ENCODE assay signal across 2 cellular contexts in the genomic region with DNA sequence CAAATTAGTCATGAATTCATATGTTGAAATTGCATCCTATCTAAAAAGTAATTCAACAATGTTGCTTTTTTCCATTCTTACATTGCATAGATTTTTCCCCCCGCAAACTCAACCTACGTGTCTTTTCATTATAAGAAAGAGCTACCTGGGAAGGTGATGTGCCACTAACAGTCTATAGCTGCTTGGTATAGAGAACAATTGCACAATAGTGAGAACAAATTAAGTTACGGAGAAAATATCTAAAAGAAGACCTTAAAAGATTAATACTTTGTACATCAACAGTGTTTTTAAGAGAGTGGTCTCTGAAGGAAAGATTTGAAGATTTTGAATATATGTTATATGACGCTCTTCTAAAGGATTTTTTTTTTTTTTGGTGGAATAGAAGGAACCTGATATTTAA.
TF ChIP-seq lines count a peak whose summit lies in the region.

No MANE protein-coding gene starts in this region.

TF ChIP-seq in HepG2, 621 proteins besides CTCF, POLR2A, EP300 and RAD21:
- TF ChIP-seq ZNF331 (CRISPR knock-in tag; IDR thresholded peaks at IDR 0.05) (no peak), ZBTB7B (CRISPR knock-in tag; IDR thresholded peaks at IDR 0.05) (no peak), CEBPB (IDR thresholded peaks at IDR 0.05; ENCODE audit: borderline replicate concordance, low read depth, low read length) (peak; percentile 59; the same call in 1 of the 2 replicates)
- TF ChIP-seq, protein P1, sequence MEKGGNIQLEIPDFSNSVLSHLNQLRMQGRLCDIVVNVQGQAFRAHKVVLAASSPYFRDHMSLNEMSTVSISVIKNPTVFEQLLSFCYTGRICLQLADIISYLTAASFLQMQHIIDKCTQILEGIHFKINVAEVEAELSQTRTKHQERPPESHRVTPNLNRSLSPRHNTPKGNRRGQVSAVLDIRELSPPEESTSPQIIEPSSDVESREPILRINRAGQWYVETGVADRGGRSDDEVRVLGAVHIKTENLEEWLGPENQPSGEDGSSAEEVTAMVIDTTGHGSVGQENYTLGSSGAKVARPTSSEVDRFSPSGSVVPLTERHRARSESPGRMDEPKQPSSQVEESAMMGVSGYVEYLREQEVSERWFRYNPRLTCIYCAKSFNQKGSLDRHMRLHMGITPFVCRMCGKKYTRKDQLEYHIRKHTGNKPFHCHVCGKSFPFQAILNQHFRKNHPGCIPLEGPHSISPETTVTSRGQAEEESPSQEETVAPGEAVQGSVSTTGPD (CRISPR knock-in tag; IDR thresholded peaks at IDR 0.05): no peak

TF ChIP-seq in K562, 482 proteins besides CTCF, POLR2A, EP300 and RAD21:
- TF ChIP-seq CEBPG (CRISPR knock-in tag; IDR thresholded peaks at IDR 0.05): no peak
- peak in 1 of 2 experiments; percentile 70; a peak in 2 of 4 replicates for TF ChIP-seq CEBPG (tag; conservative IDR thresholded peaks at IDR 0.05 in 1 of 2, IDR thresholded peaks at IDR 0.05 in 1 of 2)
- TF ChIP-seq ZKSCAN3 (CRISPR knock-in tag; IDR thresholded peaks at IDR 0.05): 0 out of 2 replicates have a peak, but pooled peaks have one; percentile 18
- peak; percentile 44; the same call in 1 of the 2 replicates for TF ChIP-seq CEBPB (tag; IDR thresholded peaks at IDR 0.05)
- TF ChIP-seq KHSRP (IDR thresholded peaks at IDR 0.05): no peak
